In genomic region chr15:101317473-101317872, GRCh38 we compare ENCODE assay signal across 30 cellular contexts.
"Had no signal": no experiment of that assay in that cellular context is flagged by ENCODE, and none has a peak within 500 bp of the region (broad histone marks: within the 10 kb centered on the region; RNA-seq: fewer than 3 reads in every experiment).

No MANE protein-coding gene starts in this region.

- DNase-seq: activated B cell treated with CpG ODN at 0.5 μM for 24 hours; activated CD4-positive, alpha-beta T cell treated with anti-CD3 and anti-CD28 coated beads for 48 hours; activated CD4-positive, alpha-beta T cell treated with anti-CD3 and anti-CD28 coated beads, Interleukin-2, amount 50 U/mL, for 1 hour; activated CD4-positive, alpha-beta T cell treated with anti-CD3 and anti-CD28 coated beads, Interleukin-2, amount 50 U/mL, for 48 hours; activated CD8-positive, alpha-beta memory T cell treated with anti-CD3 and anti-CD28 coated beads, Interleukin-2, amount 50 U/mL, for 48 hours; activated gamma-delta T cell; activated naive CD4-positive, alpha-beta T cell; activated naive CD4-positive, alpha-beta T cell treated with anti-CD3 and anti-CD28 coated beads, Interleukin-2, amount 10 ng/mL, durations not matched to agents 7 days and 5 days; activated naive CD8-positive, alpha-beta T cell treated with anti-CD3 and anti-CD28 coated beads, Interleukin-2, amount 10 ng/mL, durations not matched to agents 7 days and 5 days; activated T-cell treated with anti-CD3 and anti-CD28 coated beads for 4 hours; activated T-cell treated with anti-CD3 and anti-CD28 coated beads, Interleukin-2, amount 50 U/mL, for 24 hours; activated T-cell treated with anti-CD3 and anti-CD28 coated beads, Interleukin-2, amount 50 U/mL, for 72 hours; brain microvascular endothelial cell; effector memory CD4-positive, alpha-beta T cell; endodermal cell; erythroblast; foreskin fibroblast; hippocampal formation; T-helper 1 cell; T-helper 17 cell; T1000; WERI-Rb-1 had no signal

- FAIRE-seq: astrocyte, frontal cortex had no signal

- H3K27ac ChIP-seq: brain microvascular endothelial cell, cardiac muscle cell, coronary artery, WERI-Rb-1 had no signal

- H3K36me3 ChIP-seq: brain microvascular endothelial cell, cardiac muscle cell, WERI-Rb-1 had no signal

- H3K4me3 ChIP-seq: cardiac muscle cell, coronary artery, dorsolateral prefrontal cortex had no signal

- ATAC-seq: activated CD4-positive, CD25-positive, alpha-beta regulatory T cell treated with anti-CD3 and anti-CD28 coated beads, Interleukin-2, amount 50 U/mL, for 24 hours; activated naive CD4-positive, alpha-beta T cell treated with anti-CD3 and anti-CD28 coated beads, Interleukin-2, amount 50 U/mL, for 72 hours; activated T-cell treated with anti-CD3 and anti-CD28 coated beads, Interleukin-2, amount 50 U/mL, for 72 hours; activated T-helper 17 cell treated with anti-CD3 and anti-CD28 coated beads, Interleukin-2, amount 50 U/mL, for 72 hours; T-helper 17 cell had no signal

- H3K27me3 ChIP-seq: dorsolateral prefrontal cortex had no signal
